Comparison of ENCODE assay signal across 26 cellular contexts in genomic region chr5:362189-362588, GRCh38.
"Had no signal": no experiment of that assay in that cellular context is flagged by ENCODE, and none has a peak within 500 bp of the region (broad histone marks: within the 10 kb centered on the region; RNA-seq: fewer than 3 reads in every experiment).

No MANE protein-coding gene starts in this region.

- H3K36me3 ChIP-seq: breast epithelium, gastrocnemius medialis, neutrophil, pancreas, stomach, tibial artery had no signal

- DNase-seq: activated CD4-positive, alpha-beta T cell treated with anti-CD3 and anti-CD28 coated beads for 36 hours; activated CD4-positive, alpha-beta T cell treated with anti-CD3 and anti-CD28 coated beads, Interleukin-2, amount 50 U/mL, for 48 hours; activated CD4-positive, CD25-positive, alpha-beta regulatory T cell; activated CD8-positive, alpha-beta memory T cell treated with anti-CD3 and anti-CD28 coated beads, Interleukin-2, amount 50 U/mL, for 48 hours; activated gamma-delta T cell; activated naive CD4-positive, alpha-beta T cell treated with anti-CD3 and anti-CD28 coated beads, Interleukin-2, amount 50 U/mL, for 16 hours; activated T-cell treated with anti-CD3 and anti-CD28 coated beads, Interleukin-2, amount 50 U/mL, for 24 hours; central memory CD4-positive, alpha-beta T cell; effector memory CD4-positive, alpha-beta T cell; gastrocnemius medialis; glutamatergic neuron; islet precursor cell; left cardiac atrium; mammary epithelial cell; naive B cell; nephron progenitor cell; pancreas; psoas muscle; stimulated activated CD4-positive, alpha-beta T cell treated with anti-CD3 and anti-CD28 coated beads, Interleukin-15, amount 100 ng/mL, for 24 hours; stimulated activated CD4-positive, alpha-beta T cell treated with anti-CD3 and anti-CD28 coated beads, Interleukin-2, amount 100 ng/mL, for 24 hours; stimulated activated naive B cell treated with anti-CD40 and anti-IgM and Interleukin-4, amounts not matched to agents 10 μg/mL and 1 μg/mL and 100 μg/mL, for 72 hours; stomach; tibial artery had no signal

- H3K4me3 ChIP-seq: breast epithelium, gastrocnemius medialis, pancreas, psoas muscle, smooth muscle cell, stomach, tibial artery had no signal

- H3K4me2 ChIP-seq: smooth muscle cell had no signal

- H3K27ac ChIP-seq: breast epithelium, gastrocnemius medialis, pancreas, psoas muscle, stomach, tibial artery had no signal

- ATAC-seq: activated CD4-positive, alpha-beta T cell treated with anti-CD3 and anti-CD28 coated beads for 36 hours; gastrocnemius medialis; left cardiac atrium; pancreas; psoas muscle; stimulated activated naive B cell treated with anti-CD40 and anti-IgM and Interleukin-4, amounts not matched to agents 10 μg/mL and 1 μg/mL and 100 μg/mL, for 72 hours had no signal

- H3K9me3 ChIP-seq: neutrophil, pancreas had no signal

- H3K4me1 ChIP-seq: breast epithelium, gastrocnemius medialis, pancreas, psoas muscle, stomach, tibial artery had no signal

- H3K27me3 ChIP-seq: breast epithelium, gastrocnemius medialis, pancreas, stomach, tibial artery had no signal
